In genomic region chr9:116910201-116910600, GRCh38 we compare ENCODE assay signal across 20 cellular contexts.
"Had no signal": no experiment of that assay in that cellular context is flagged by ENCODE, and none has a peak within 500 bp of the region (broad histone marks: within the 10 kb centered on the region; RNA-seq: fewer than 3 reads in every experiment).

No MANE protein-coding gene starts in this region.

- H3K36me3 ChIP-seq: brain microvascular endothelial cell, colonic mucosa, gastroesophageal sphincter, heart left ventricle, ovary had no signal

- H3K4me3 ChIP-seq: colonic mucosa, gastroesophageal sphincter, heart left ventricle, ovary, smooth muscle cell had no signal

- ATAC-seq: activated CD8-positive, alpha-beta T cell treated with anti-CD3 and anti-CD28 coated beads, Interleukin-2, amount 10 ng/mL, durations not matched to agents 7 days and 5 days; activated T-cell treated with anti-CD3 and anti-CD28 coated beads, Interleukin-2, amount 50 U/mL, for 4 hours; gastroesophageal sphincter; heart left ventricle; left ventricle myocardium superior; naive thymus-derived CD8-positive, alpha-beta T cell; sciatic nerve; stimulated activated naive CD8-positive, alpha-beta T cell treated with anti-CD3 and anti-CD28 coated beads, Interleukin-15, amount 100 ng/mL, for 72 hours had no signal

- H3K4me2 ChIP-seq: smooth muscle cell had no signal

- H3K27me3 ChIP-seq: brain microvascular endothelial cell, colonic mucosa, ovary had no signal

- FAIRE-seq: endometrium, TTC549 had no signal

- H3K4me1 ChIP-seq: colonic mucosa, gastroesophageal sphincter, heart left ventricle had no signal

- DNase-seq: activated CD4-positive, alpha-beta T cell treated with anti-CD3 and anti-CD28 coated beads, Interleukin-2, amount 10 ng/mL, durations not matched to agents 7 days and 5 days; activated CD4-positive, CD25-positive, alpha-beta regulatory T cell; activated CD8-positive, alpha-beta T cell treated with anti-CD3 and anti-CD28 coated beads, Interleukin-2, amount 10 ng/mL, durations not matched to agents 7 days and 5 days; activated naive CD4-positive, alpha-beta T cell treated with anti-CD3 and anti-CD28 coated beads for 36 hours; activated T-cell treated with anti-CD3 and anti-CD28 coated beads, Interleukin-2, amount 50 U/mL, for 4 hours; aorta; brain microvascular endothelial cell; colonic mucosa; heart left ventricle; left ventricle myocardium superior; mesenchymal stem cell; naive thymus-derived CD8-positive, alpha-beta T cell; ovary; stimulated activated CD4-positive, alpha-beta T cell treated with anti-CD3 and anti-CD28 coated beads, Interleukin-4, amount 100 ng/mL, for 1 hour; stimulated activated naive CD8-positive, alpha-beta T cell treated with anti-CD3 and anti-CD28 coated beads, Interleukin-15, amount 100 ng/mL, for 72 hours had no signal

- H3K27ac ChIP-seq: brain microvascular endothelial cell, colonic mucosa, gastroesophageal sphincter, heart left ventricle, ovary had no signal

- H3K9me3 ChIP-seq: colonic mucosa, gastroesophageal sphincter, heart left ventricle, ovary had no signal
